ENCODE assay signal across 11 cellular contexts in genomic region chr20:9903048-9903651, GRCh38.
A peak's percentile ranks its signal among the peaks of the same experiment; 100 is the strongest.
DNase-seq lines count a peak whose midpoint lies in the region; ATAC-seq and TF ChIP-seq lines count a peak whose summit lies in the region.
"Had no signal": no experiment of that assay in that cellular context is flagged by ENCODE, and none has a peak within 500 bp of the region (broad histone marks: within the 10 kb centered on the region; RNA-seq: fewer than 3 reads in every experiment).

No MANE protein-coding gene starts in this region.

- no peaks in the 10 kb centered on the region for H3F3A ChIP-seq in PC-9 (ENCODE audit: insufficient read depth, low read depth)

- H3K27ac ChIP-seq in PC-9: no peak overlapping the region
- H3K27ac ChIP-seq: gastrocnemius medialis, right atrium auricular region had no signal

- no peaks in the 10 kb centered on the region for H3K79me2 ChIP-seq in PC-9 (ENCODE audit: low read depth)

- H3K4me1 Mint-ChIP-seq in natural killer cell treated with Interleukin-12 subunit alpha and Interleukin-12 subunit beta and Interleukin-15 and Interleukin-18, amount 100 ng/mL, for 72 hours (ENCODE audit: low read depth in 2 of 2): no peaks in the 10 kb centered on the region

- BruUV-seq in PC-9 (replicated peaks; lab: Mats Ljungman, UMichigan): no TSS peak

- POLR2A ChIA-PET in AG04449 (lab: Yijun Ruan, JAX): no interaction called here
- POLR2A ChIA-PET in PC-9 (lab: Charles Lee; ENCODE audit: unreplicated experiment): interaction anchor here (0.6 kb wide), 1 partner anchor 53 kb away, joined by 8 read pairs; no protein-coding TSS in a partner anchor

- no peak overlapping the region for H3K4me3 ChIP-seq in AG04449 (ENCODE audit: low read depth, low read length)
- H3K4me3 ChIP-seq in PC-9: no peak overlapping the region
- H3K4me3 ChIP-seq: gastrocnemius medialis, right atrium auricular region had no signal

- H3K36me3 ChIP-seq in PC-9 (ENCODE audit: low read depth): no peaks in the 10 kb centered on the region
- H3K36me3 ChIP-seq: gastrocnemius medialis, right atrium auricular region had no signal

- peak; percentile 69 for ATAC-seq in GM19351 (IDR thresholded peaks at IDR 0.05; ENCODE audit: unreplicated experiment)
- no peak for ATAC-seq in GM21360 (IDR thresholded peaks at IDR 0.05; ENCODE audit: unreplicated experiment)
- ATAC-seq in natural killer cell treated with Interleukin-12 subunit alpha and Interleukin-12 subunit beta and Interleukin-15 and Interleukin-18, amount 100 ng/mL, for 72 hours: no peak
- ATAC-seq: gastrocnemius medialis had no signal

- no peaks in the 10 kb centered on the region for H4K20me1 ChIP-seq in PC-9 (ENCODE audit: insufficient read depth)

- no peaks in the 10 kb centered on the region for H3K9me2 ChIP-seq in PC-9 (ENCODE audit: insufficient read depth)

- H3K4me3 Mint-ChIP-seq in natural killer cell treated with Interleukin-12 subunit alpha and Interleukin-12 subunit beta and Interleukin-15 and Interleukin-18, amount 100 ng/mL, for 72 hours: no peak overlapping the region
- H3K4me3 Mint-ChIP-seq: activated T-cell treated with anti-CD3 and anti-CD28 coated beads, Interleukin-2, amount 50 U/mL, for 24 hours had no signal

- no peaks in the 10 kb centered on the region for H3K36me3 Mint-ChIP-seq in natural killer cell treated with Interleukin-12 subunit alpha and Interleukin-12 subunit beta and Interleukin-15 and Interleukin-18, amount 100 ng/mL, for 72 hours

- CTCF ChIA-PET in AG04449 (lab: Yijun Ruan, JAX): interaction anchor here (1.0 to 3.3 kb wide), 4 partner anchors 10 to 286 kb away, joined by 3 to 27 read pairs (median 6); no protein-coding TSS in a partner anchor
- CTCF ChIA-PET in PC-9 (lab: Charles Lee): no interaction called here

- no peak overlapping the region for H2AFZ ChIP-seq in PC-9

- peaks cover 24% of the 10 kb centered on the region for H3K27me3 ChIP-seq in PC-9 (ENCODE audit: insufficient read depth, low read depth)
- H3K27me3 ChIP-seq: gastrocnemius medialis, right atrium auricular region had no signal

- H3K27ac Mint-ChIP-seq in natural killer cell treated with Interleukin-12 subunit alpha and Interleukin-12 subunit beta and Interleukin-15 and Interleukin-18, amount 100 ng/mL, for 72 hours: no peak overlapping the region
- H3K27ac Mint-ChIP-seq: activated T-cell treated with anti-CD3 and anti-CD28 coated beads, Interleukin-2, amount 50 U/mL, for 24 hours had no signal

- H3K4me1 ChIP-seq in PC-9 (replicated peaks; ENCODE audit: insufficient read depth): no peaks in the 10 kb centered on the region
- H3K4me1 ChIP-seq: gastrocnemius medialis, right atrium auricular region had no signal

- intact Hi-C loops in PC-9 (cut with micrococcal nuclease; ENCODE audit: unreplicated experiment): no loop called here

- H3K9me3 ChIP-seq in PC-9 (ENCODE audit: insufficient read depth, low read depth): no peaks in the 10 kb centered on the region
- H3K9me3 ChIP-seq: gastrocnemius medialis, right atrium auricular region had no signal

- TF ChIP-seq CTCF in AG04449 (IDR thresholded peaks at IDR 0.05; ENCODE audit: insufficient read depth, low read length, missing control alignments) (peak; percentile 25), PC-9 (conservative IDR thresholded peaks at IDR 0.05) (peak; percentile 70)

- DNase-seq in AG04449 (ENCODE audit: low read depth, low spot score): no peak
- DNase-seq in PC-9: no peak
- DNase-seq in germinal center (ENCODE audit: low spot score): peak; percentile 6
- DNase-seq in stimulated activated naive CD4-positive, alpha-beta T cell treated with Interleukin-2 at 50 U/mL for 16 hours (lab: John Stamatoyannopoulos, UW): no peak
- no peak for DNase-seq in retina
- no peak for DNase-seq in natural killer cell treated with Interleukin-12 subunit alpha and Interleukin-12 subunit beta and Interleukin-15 and Interleukin-18, amount 100 ng/mL, for 72 hours (ENCODE audit: low spot score)
- DNase-seq: activated T-cell treated with anti-CD3 and anti-CD28 coated beads, Interleukin-2, amount 50 U/mL, for 24 hours; gastrocnemius medialis had no signal

- H3K4me2 ChIP-seq in PC-9: no peak overlapping the region

- peaks cover 2% of the 10 kb centered on the region for H3K9me3 Mint-ChIP-seq in natural killer cell treated with Interleukin-12 subunit alpha and Interleukin-12 subunit beta and Interleukin-15 and Interleukin-18, amount 100 ng/mL, for 72 hours
- H3K9me3 Mint-ChIP-seq: activated T-cell treated with anti-CD3 and anti-CD28 coated beads, Interleukin-2, amount 50 U/mL, for 24 hours had no signal

- H3K27me3 Mint-ChIP-seq in natural killer cell treated with Interleukin-12 subunit alpha and Interleukin-12 subunit beta and Interleukin-15 and Interleukin-18, amount 100 ng/mL, for 72 hours: peaks cover 7 to 19% of the 10 kb centered on the region in 2 donors
- H3K27me3 Mint-ChIP-seq: activated T-cell treated with anti-CD3 and anti-CD28 coated beads, Interleukin-2, amount 50 U/mL, for 24 hours had no signal
